ENCODE assay signal across 18 cellular contexts in genomic region chr5:76674330-76675066, GRCh38. TPM values are rescaled to one million over a fixed set of nuclear protein-coding genes. Genes with fewer than 3 reads are reported as not detected.
"Had no signal": no experiment of that assay in that cellular context is flagged by ENCODE, and none has a peak within 500 bp of the region (broad histone marks: within the 10 kb centered on the region; RNA-seq: fewer than 3 reads in every experiment).

No MANE protein-coding gene starts in this region.

- H3K27me3 ChIP-seq: right lobe of liver, spleen, transverse colon had no signal

- H3K4me1 ChIP-seq: spleen had no signal

- H3K27ac ChIP-seq: coronary artery, right lobe of liver had no signal

- H3K4me3 ChIP-seq: coronary artery, right lobe of liver, spleen, transverse colon had no signal

- ATAC-seq: activated CD4-positive, alpha-beta T cell treated with anti-CD3 and anti-CD28 coated beads for 36 hours; activated CD8-positive, alpha-beta T cell treated with anti-CD3 and anti-CD28 coated beads, Interleukin-2, amount 10 ng/mL, durations not matched to agents 7 days and 5 days; activated naive CD8-positive, alpha-beta T cell treated with anti-CD3 and anti-CD28 coated beads, Interleukin-2, amount 50 U/mL, for 24 hours; effector memory CD8-positive, alpha-beta T cell; natural killer cell treated with Interleukin-12 subunit alpha and Interleukin-12 subunit beta and Interleukin-15 and Interleukin-18, amount 100 ng/mL, for 72 hours; stimulated activated memory B cell treated with anti-CD40 and anti-IgM and Interleukin-4, amounts not matched to agents 10 μg/mL and 1 μg/mL and 100 μg/mL, for 72 hours had no signal

- DNase-seq: activated CD4-positive, alpha-beta T cell treated with anti-CD3 and anti-CD28 coated beads for 36 hours; activated CD8-positive, alpha-beta memory T cell treated with anti-CD3 and anti-CD28 coated beads, Interleukin-2, amount 50 U/mL, for 48 hours; activated CD8-positive, alpha-beta T cell treated with anti-CD3 and anti-CD28 coated beads, Interleukin-2, amount 10 ng/mL, durations not matched to agents 7 days and 5 days; activated naive CD8-positive, alpha-beta T cell treated with anti-CD3 and anti-CD28 coated beads, Interleukin-2, amount 50 U/mL, for 24 hours; caudate nucleus; effector memory CD8-positive, alpha-beta T cell; hypothalamus; left cardiac atrium; nucleus accumbens; right lobe of liver; spleen; stimulated activated CD4-positive, alpha-beta T cell treated with anti-CD3 and anti-CD28 coated beads, Interleukin-1b, Interleukin-23, amount 100 ng/mL, for 48 hours; substantia nigra; transverse colon had no signal

- H3K9me3 ChIP-seq: right lobe of liver, spleen, transverse colon had no signal

RNA-seq across cellular contexts. Expression of gene F2RL2, which starts 51.3 kb away (rescaled TPM):
- total RNA-seq: activated CD4-positive, alpha-beta T cell treated with anti-CD3 and anti-CD28 coated beads for 36 hours; activated CD8-positive, alpha-beta T cell treated with anti-CD3 and anti-CD28 coated beads, Interleukin-2, amount 10 ng/mL, durations not matched to agents 7 days and 5 days; natural killer cell treated with Interleukin-12 subunit alpha and Interleukin-12 subunit beta and Interleukin-15 and Interleukin-18, amount 100 ng/mL, for 72 hours; T-helper 2 cell treated with Interferon-gamma antibody and Interleukin-4, amounts not matched to agents 100 ng/mL and 5 ng/mL, for 36 hours had no signal
